In the genomic region with DNA sequence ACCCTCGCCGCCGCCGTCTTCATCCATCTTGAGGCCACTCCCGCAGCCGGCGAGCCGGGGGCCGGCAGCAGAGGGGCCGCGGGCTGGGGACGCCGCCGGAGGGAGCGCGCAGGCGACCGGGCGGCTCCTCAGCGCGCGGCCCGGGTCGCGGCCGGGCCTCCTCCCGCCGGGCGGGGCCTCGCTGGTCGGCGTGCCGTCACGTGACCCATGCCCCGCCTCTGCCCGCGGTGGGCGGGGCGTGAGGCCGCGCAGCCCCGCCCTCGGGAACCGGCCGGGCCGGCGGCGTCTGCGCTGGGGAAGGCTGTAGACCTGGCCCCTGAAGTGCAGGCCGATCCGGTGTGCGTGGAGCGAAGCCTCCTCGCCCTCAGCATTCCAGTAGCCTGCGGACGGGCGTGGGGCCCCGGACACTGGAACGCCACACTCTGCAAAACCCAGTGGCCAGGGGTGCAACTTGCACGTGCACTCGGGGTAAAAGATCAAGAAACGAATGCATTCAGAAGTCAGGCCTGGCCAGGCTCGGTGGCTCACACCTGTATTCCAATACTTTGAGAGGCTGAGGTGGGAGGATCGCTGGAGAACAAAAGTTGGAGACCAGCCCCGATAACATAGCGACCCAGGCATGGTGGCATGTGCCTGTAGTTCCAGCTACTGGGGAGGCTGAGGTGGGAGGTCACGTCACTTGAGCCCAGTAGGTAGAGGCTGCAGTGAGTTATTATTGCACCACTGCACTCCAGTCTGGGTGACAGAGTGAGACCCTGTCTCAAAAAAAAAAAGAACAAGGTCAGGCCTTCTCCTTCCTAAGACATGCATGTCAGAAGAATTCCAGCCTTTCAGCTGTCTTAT, we compare ENCODE assay signal across 8 cellular contexts. TPM values are rescaled to one million over a fixed set of nuclear protein-coding genes. Genes with fewer than 3 reads are reported as not detected.
DNase-seq lines count a peak whose midpoint lies in the region; ATAC-seq and TF ChIP-seq lines count a peak whose summit lies in the region.

A gene with protein sequence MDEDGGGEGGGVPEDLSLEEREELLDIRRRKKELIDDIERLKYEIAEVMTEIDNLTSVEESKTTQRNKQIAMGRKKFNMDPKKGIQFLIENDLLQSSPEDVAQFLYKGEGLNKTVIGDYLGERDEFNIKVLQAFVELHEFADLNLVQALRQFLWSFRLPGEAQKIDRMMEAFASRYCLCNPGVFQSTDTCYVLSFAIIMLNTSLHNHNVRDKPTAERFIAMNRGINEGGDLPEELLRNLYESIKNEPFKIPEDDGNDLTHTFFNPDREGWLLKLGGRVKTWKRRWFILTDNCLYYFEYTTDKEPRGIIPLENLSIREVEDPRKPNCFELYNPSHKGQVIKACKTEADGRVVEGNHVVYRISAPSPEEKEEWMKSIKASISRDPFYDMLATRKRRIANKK (minus strand): TSS at position 144 of the 843 bp plus-strand sequence. CDS start 117 bp downstream, at position 27.

- no peaks in the 10 kb centered on the region for H3K9me3 Mint-ChIP-seq in activated naive CD8-positive, alpha-beta T cell treated with anti-CD3 and anti-CD28 coated beads for 36 hours

- peaks cover 13% of the 10 kb centered on the region for H3K4me1 ChIP-seq in Karpas-422 (ENCODE audit: low read length)
- H3K4me1 ChIP-seq in ovary (ENCODE audit: insufficient read depth): peaks cover 10% of the 10 kb centered on the region
- peaks cover 16 to 28% of the 10 kb centered on the region in 2 donors for H3K4me1 ChIP-seq in thoracic aorta (ENCODE audit: control insufficient read depth in 1 of 2, low read depth in 2 of 2)

- peak within 1 kb of the TSS; percentile 59; the same call in 1 of the 2 replicates for H3K4me3 ChIP-seq in Karpas-422 (ENCODE audit: low read length)
- peak within 1 kb of the TSS; percentile 56 for H3K4me3 ChIP-seq in ovary
- H3K4me3 ChIP-seq in thoracic aorta: peak within 1 kb of the TSS; percentile 87

- ATAC-seq in GM21723 (IDR thresholded peaks at IDR 0.05; ENCODE audit: unreplicated experiment) (peak; percentile 83), Right ventricle myocardium inferior (peak; percentile 95), thoracic aorta (ENCODE audit: insufficient number of reproducible peaks, low FRiP score, low read depth) (peak; percentile 82)

- H3K4me2 ChIP-seq in Karpas-422 (ENCODE audit: low read depth, low read length, poor library complexity, severe bottlenecking): peak within 1 kb of the TSS; percentile 66

- H3K27me3 Mint-ChIP-seq in activated naive CD8-positive, alpha-beta T cell treated with anti-CD3 and anti-CD28 coated beads for 36 hours: peaks cover 43% of the 10 kb centered on the region

- H3K27ac Mint-ChIP-seq in activated naive CD8-positive, alpha-beta T cell treated with anti-CD3 and anti-CD28 coated beads for 36 hours: no peak within 1 kb of the TSS

- H3K36me3 Mint-ChIP-seq in activated naive CD8-positive, alpha-beta T cell treated with anti-CD3 and anti-CD28 coated beads for 36 hours: no peaks in the 10 kb centered on the region

- intact Hi-C loops in Right ventricle myocardium inferior (cut with DNase I) (loop anchor here (5.0 kb wide), 2 partner anchors 45 kb away; no protein-coding TSS in a partner anchor), ovary (cut with DNase I) (loop anchor here in 1 of 4 donors (2.0 kb wide), 1 partner anchor 44 kb away; no protein-coding TSS in a partner anchor)

- H3K4me3 Mint-ChIP-seq in activated naive CD8-positive, alpha-beta T cell treated with anti-CD3 and anti-CD28 coated beads for 36 hours: peak within 1 kb of the TSS; percentile 87

- peak within 1 kb of the TSS; percentile 98; the same call in 1 of the 2 replicates for H2AFZ ChIP-seq in Karpas-422 (ENCODE audit: low read length)

- peak; percentile 36 for TF ChIP-seq POLR2A in ovary (IDR thresholded peaks at IDR 0.05)

- no peaks in the 10 kb centered on the region for H3K79me2 ChIP-seq in Karpas-422 (ENCODE audit: low read length)

- no peak for TF ChIP-seq CTCF in ovary (IDR thresholded peaks at IDR 0.05)
- no peak for TF ChIP-seq CTCF in thoracic aorta (IDR thresholded peaks at IDR 0.05)

- 0 out of 2 replicates have a peak, but pooled peaks cover 4% of the 10 kb centered on the region for H3K27me3 ChIP-seq in Karpas-422 (ENCODE audit: low read length)
- no peaks in the 10 kb centered on the region for H3K27me3 ChIP-seq in ovary
- H3K27me3 ChIP-seq in thoracic aorta (replicated peaks; ENCODE audit: insufficient read depth): no peaks in the 10 kb centered on the region

- peaks cover 15% of the 10 kb centered on the region for H3K4me1 Mint-ChIP-seq in activated naive CD8-positive, alpha-beta T cell treated with anti-CD3 and anti-CD28 coated beads for 36 hours

- DNase-seq in EH (ENCODE audit: low read depth) (peak; percentile 83), Karpas-422 (peak; percentile 88), SKM-1 (lab: John Stamatoyannopoulos, UW; ENCODE audit: unreplicated experiment) (peak; percentile 62), Right ventricle myocardium inferior (ENCODE audit: missing footprints) (peak; percentile 91), ovary (peak; percentile 74 to 91 (median 84)), thoracic aorta (ENCODE audit: low spot score) (no peak)
- DNase-seq in activated naive CD8-positive, alpha-beta T cell treated with anti-CD3 and anti-CD28 coated beads for 36 hours: peak; percentile 88

- no peaks in the 10 kb centered on the region for H3K9me3 ChIP-seq in Karpas-422 (ENCODE audit: low read length)
- no peaks in the 10 kb centered on the region for H3K9me3 ChIP-seq in ovary
- no peaks in the 10 kb centered on the region for H3K9me3 ChIP-seq in thoracic aorta

- peak within 1 kb of the TSS; percentile 67 for H3K9ac ChIP-seq in Karpas-422 (ENCODE audit: low read length)

- H3K36me3 ChIP-seq in Karpas-422 (ENCODE audit: insufficient read depth, low read length): no peaks in the 10 kb centered on the region
- H3K36me3 ChIP-seq in ovary: no peaks in the 10 kb centered on the region
- no peaks in the 10 kb centered on the region for H3K36me3 ChIP-seq in thoracic aorta

- TF ChIP-seq EP300 in ovary (IDR thresholded peaks at IDR 0.05): no peak

- H3K27ac ChIP-seq in Karpas-422 (ENCODE audit: low read length): no peak within 1 kb of the TSS
- H3K27ac ChIP-seq in ovary: peak within 1 kb of the TSS; percentile 3 to 63
- H3K27ac ChIP-seq in thoracic aorta: peak within 1 kb of the TSS; percentile 60 to 66

- whole genome bisulfite sequencing in ovary, 3 donors: 4 to 8% (median 5%) methylated on average over 32 to 67 of the region's 67 CpGs

- peaks cover 4% of the 10 kb centered on the region; the same call in 1 of the 2 replicates for H4K20me1 ChIP-seq in Karpas-422 (ENCODE audit: insufficient read depth, low read depth, low read length)

- H3K9me2 ChIP-seq in Karpas-422 (replicated peaks; ENCODE audit: insufficient read depth, low read length): no peaks in the 10 kb centered on the region

RNA-seq across cellular contexts. Expression of the gene that starts here (rescaled TPM):
- total RNA-seq in Karpas-422 (2014; rRNA removed; shearing (Covaris generic); ENCODE audit: low replicate concordance): 3.0 and 3.5 TPM in 2 replicates
- 1 to 10 TPM; 1.7 to 2.0 TPM for total RNA-seq in activated naive CD8-positive, alpha-beta T cell treated with anti-CD3 and anti-CD28 coated beads for 36 hours
- total RNA-seq in Right ventricle myocardium inferior: 30.3 TPM
- 10 to 100 TPM; 14.8 to 29.6 (median 18.7) TPM for total RNA-seq in ovary
- 10 to 100 TPM; 18.9 to 21.6 TPM for polyA plus RNA-seq in ovary
- 10 to 100 TPM; 83.8 to 89.4 TPM for total RNA-seq in thoracic aorta
